Comparison of ENCODE assay signal across 8 cellular contexts in the genomic region with DNA sequence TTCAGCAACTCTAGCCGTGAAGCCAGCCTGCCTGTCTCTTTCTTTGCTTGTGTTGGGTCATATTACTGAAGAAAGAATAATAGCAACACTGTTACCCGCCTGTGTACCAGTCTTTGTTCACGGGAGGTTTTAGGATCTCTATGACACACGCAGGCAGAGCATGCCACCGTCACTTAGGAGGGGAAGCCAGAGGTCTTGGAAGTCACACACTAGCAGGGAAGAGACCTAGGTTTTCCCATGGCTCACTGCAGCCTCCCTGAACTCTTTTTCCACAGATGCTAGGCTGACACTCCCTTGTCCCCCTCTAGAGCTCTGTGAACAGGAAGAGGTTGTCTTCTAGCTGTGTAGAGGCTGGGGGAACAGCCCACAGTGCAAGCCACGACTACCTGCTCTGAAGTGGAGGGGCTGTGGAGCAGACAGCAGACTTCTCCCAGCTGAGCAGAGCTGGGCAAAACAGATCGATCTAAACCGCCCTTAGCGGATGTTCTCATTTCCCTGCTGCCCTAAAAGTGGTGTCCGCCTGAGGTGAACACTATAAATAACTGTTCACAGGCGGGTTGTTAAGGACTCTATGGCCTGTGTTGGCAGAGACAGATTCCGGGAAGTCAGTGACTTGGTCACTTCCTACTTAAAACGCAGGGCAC.
DNase-seq lines count a peak whose midpoint lies in the region; ATAC-seq and TF ChIP-seq lines count a peak whose summit lies in the region.

No MANE protein-coding gene starts in this region.

- H3K36me3 ChIP-seq in KOPT-K1 (ENCODE audit: insufficient read depth, low read length): no peaks in the 10 kb centered on the region
- no peaks in the 10 kb centered on the region for H3K36me3 ChIP-seq in hepatocyte (replicated peaks; ENCODE audit: insufficient read depth, low read depth)

- no peaks in the 10 kb centered on the region for H3K27me3 ChIP-seq in hepatocyte

- peaks cover 14% of the 10 kb centered on the region for H3K4me1 Mint-ChIP-seq in T-helper 17 cell

- H3K27ac ChIP-seq in KOPT-K1 (ENCODE audit: low read depth, low read length, poor library complexity, severe bottlenecking): peak overlapping the region; percentile 68
- peak overlapping the region; percentile 28 for H3K27ac ChIP-seq in hepatocyte

- no peaks in the 10 kb centered on the region for H3K79me2 ChIP-seq in hepatocyte

- no peaks in the 10 kb centered on the region for H3K36me3 Mint-ChIP-seq in T-helper 17 cell (ENCODE audit: low read depth)

- no peak overlapping the region for H3K4me2 ChIP-seq in hepatocyte

- H3K9me3 ChIP-seq in KOPT-K1 (ENCODE audit: insufficient read depth, low read length, poor library complexity, severe bottlenecking): no peaks in the 10 kb centered on the region
- H3K9me3 ChIP-seq in T-helper 17 cell (ENCODE audit: control insufficient read depth, low read length, poor library complexity, severe bottlenecking): no peaks in the 10 kb centered on the region
- no peaks in the 10 kb centered on the region for H3K9me3 ChIP-seq in hepatocyte (ENCODE audit: low read depth)

- no peaks in the 10 kb centered on the region for H4K20me1 ChIP-seq in hepatocyte (ENCODE audit: insufficient read depth, poor library complexity, severe bottlenecking)

- DNase-seq in T-helper 17 cell: no peak
- DNase-seq in hepatocyte (ENCODE audit: low spot score): no peak
- peak; percentile 1 for DNase-seq in stimulated activated CD8-positive, alpha-beta memory T cell treated with anti-CD3 and anti-CD28 coated beads, Interleukin-12 subunit alpha, Interleukin-12 subunit beta, amount 100 ng/mL, for 4 hours (ENCODE audit: low read depth)
- no peak for DNase-seq in activated CD4-positive, CD25-positive, alpha-beta regulatory T cell (lab: John Stamatoyannopoulos, UW)
- no peak for DNase-seq in T1000 (lab: John Stamatoyannopoulos, UW)

- peaks cover 5% of the 10 kb centered on the region for H3K27me3 Mint-ChIP-seq in T-helper 17 cell

- ATAC-seq in T-helper 17 cell (peak; percentile 39), GM21360 (IDR thresholded peaks at IDR 0.05; ENCODE audit: unreplicated experiment) (no peak), GM19351 (IDR thresholded peaks at IDR 0.05; ENCODE audit: unreplicated experiment) (no peak)

- no peak overlapping the region for H3K4me3 ChIP-seq in hepatocyte

- no peak overlapping the region for H3K4me3 Mint-ChIP-seq in T-helper 17 cell

- H3K9me2 ChIP-seq in hepatocyte (replicated peaks; ENCODE audit: insufficient read depth): no peaks in the 10 kb centered on the region

- peaks cover 39% of the 10 kb centered on the region for H3K4me1 ChIP-seq in hepatocyte (ENCODE audit: insufficient read depth)

- TF ChIP-seq CTCF in hepatocyte (IDR thresholded peaks at IDR 0.05; ENCODE audit: poor library complexity): no peak

- 73% methylated on average over 13 of the region's 13 CpGs for WGBS in hepatocyte (ENCODE audit: low lambda C conversion rate, missing lambda C conversion rate)

- peak overlapping the region; percentile 24 for H3K27ac Mint-ChIP-seq in T-helper 17 cell

- H2AFZ ChIP-seq in hepatocyte: peak overlapping the region; percentile 12
